1 cellular context compared by ENCODE assay signal in the genomic region with DNA sequence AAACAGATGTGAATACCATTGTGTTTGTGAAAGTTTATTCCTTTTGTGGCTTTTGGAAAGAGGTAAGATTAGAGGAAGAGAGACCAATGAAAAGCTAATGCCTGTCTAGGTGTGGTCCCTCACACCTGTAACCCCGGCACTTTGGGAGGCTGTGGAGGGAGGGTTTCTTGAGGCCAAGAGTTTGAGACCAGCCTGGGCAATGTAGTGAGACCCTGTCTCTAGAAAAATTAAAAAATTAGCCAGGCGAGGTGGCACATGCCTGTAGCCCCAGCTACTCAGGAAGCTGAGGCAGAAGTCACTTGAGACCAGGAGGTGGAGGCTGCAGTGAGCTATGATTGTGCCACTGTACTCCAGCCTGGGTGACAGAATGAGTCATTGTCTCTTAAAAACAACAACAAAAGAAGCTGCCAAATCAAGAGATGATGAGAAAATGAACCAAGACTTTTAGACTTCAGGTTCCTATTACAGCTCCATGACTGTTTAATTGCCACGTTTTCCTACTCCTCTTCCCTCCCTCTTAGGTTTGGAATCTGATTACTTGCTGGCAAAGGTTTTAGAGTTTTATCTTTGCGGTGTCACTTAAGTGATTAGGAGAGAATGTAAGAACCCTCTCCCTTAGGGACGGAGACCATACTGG.
TF ChIP-seq lines count a peak whose summit lies in the region.

No MANE protein-coding gene starts in this region.

TF ChIP-seq in GM23338, 12 proteins besides CTCF, POLR2A, EP300 and RAD21:
- TF ChIP-seq ZNF462 (CRISPR knock-in tag; IDR thresholded peaks at IDR 0.05): no peak
- no peak for TF ChIP-seq ZNF331 (CRISPR knock-in tag; IDR thresholded peaks at IDR 0.05; ENCODE audit: low read depth)
- no peak for TF ChIP-seq STAT1 (IDR thresholded peaks at IDR 0.05; ENCODE audit: unreplicated experiment)
- TF ChIP-seq EZH2 (IDR thresholded peaks at IDR 0.05; ENCODE audit: low read depth, unreplicated experiment): no peak
- no peak for TF ChIP-seq CREB1 (CRISPR knock-in tag; IDR thresholded peaks at IDR 0.05; ENCODE audit: low read depth)
- no peak for TF ChIP-seq JUNB (IDR thresholded peaks at IDR 0.05; ENCODE audit: unreplicated experiment)
- TF ChIP-seq EZH2phosphoT487 (IDR thresholded peaks at IDR 0.05; ENCODE audit: unreplicated experiment): no peak
